In genomic region chr2:235105821-235106359, GRCh38 we compare ENCODE assay signal across 22 cellular contexts.
DNase-seq lines count a peak whose midpoint lies in the region; ATAC-seq lines count a peak whose summit lies in the region.
"Had no signal": no experiment of that assay in that cellular context is flagged by ENCODE, and none has a peak within 500 bp of the region (broad histone marks: within the 10 kb centered on the region; RNA-seq: fewer than 3 reads in every experiment).

No MANE protein-coding gene starts in this region.

- ATAC-seq in sciatic nerve (peak; percentile 55), T-cell (replicated peaks in 1 of 4) (no peak), HG02870 (IDR thresholded peaks at IDR 0.05; ENCODE audit: unreplicated experiment) (no peak), HG02623 (IDR thresholded peaks at IDR 0.05; ENCODE audit: unreplicated experiment) (no peak)
- ATAC-seq: activated CD4-positive, CD25-positive, alpha-beta regulatory T cell treated with anti-CD3 and anti-CD28 coated beads, Interleukin-2, amount 50 U/mL, for 24 hours; activated CD8-positive, alpha-beta T cell treated with anti-CD3 and anti-CD28 coated beads, Interleukin-2, amount 10 ng/mL, durations not matched to agents 7 days and 5 days; stimulated activated naive B cell treated with anti-CD40 and anti-IgM and Interleukin-4, amounts not matched to agents 10 μg/mL and 1 μg/mL and 100 μg/mL, for 72 hours had no signal

- no peaks in the 10 kb centered on the region for H3K36me3 Mint-ChIP-seq in T-cell
- H3K36me3 Mint-ChIP-seq: CD14-positive monocyte; stimulated activated naive B cell treated with anti-CD40 and anti-IgM and Interleukin-4, amounts not matched to agents 10 μg/mL and 1 μg/mL and 100 μg/mL, for 72 hours had no signal

- H3K27me3 Mint-ChIP-seq in T-cell = peaks cover 17 to 21% of the 10 kb centered on the region in 2 donors

- peak; percentile 5 for DNase-seq in HT1080 (ENCODE audit: low read depth)
- peak; percentile 48 for DNase-seq in amniotic epithelial cell (ENCODE audit: low read depth)
- DNase-seq in glomerular visceral epithelial cell (ENCODE audit: extremely low spot score) = peak; percentile 17
- DNase-seq in sciatic nerve (ENCODE audit: low spot score) = no peak
- DNase-seq in T-cell = no peak
- DNase-seq: activated CD8-positive, alpha-beta T cell treated with anti-CD3 and anti-CD28 coated beads, Interleukin-2, amount 10 ng/mL, durations not matched to agents 7 days and 5 days; activated gamma-delta T cell; activated T-cell treated with anti-CD3 and anti-CD28 coated beads, Interleukin-2, amount 50 U/mL, for 1 hour; H7; kidney glomerular epithelial cell; NCI-H1105; NCI-H2029 treated with DMSO at 0.1 percent for 48 hours; NCI-H226; OCI-M1; SHP77; spleen; stimulated activated CD4-positive, alpha-beta T cell treated with anti-CD3 and anti-CD28 coated beads, Interleukin-4, amount 100 ng/mL, for 1 hour; stimulated activated naive B cell treated with anti-CD40 and anti-IgM and Interleukin-4, amounts not matched to agents 10 μg/mL and 1 μg/mL and 100 μg/mL, for 72 hours had no signal

- no peak overlapping the region for H3K4me3 Mint-ChIP-seq in T-cell
- H3K4me3 Mint-ChIP-seq: activated CD8-positive, alpha-beta T cell treated with anti-CD3 and anti-CD28 coated beads, Interleukin-2, amount 10 ng/mL, durations not matched to agents 7 days and 5 days; CD14-positive monocyte; stimulated activated naive B cell treated with anti-CD40 and anti-IgM and Interleukin-4, amounts not matched to agents 10 μg/mL and 1 μg/mL and 100 μg/mL, for 72 hours had no signal

- H3K9me3 Mint-ChIP-seq in T-cell = no peaks in the 10 kb centered on the region
- H3K9me3 Mint-ChIP-seq: CD14-positive monocyte; stimulated activated naive B cell treated with anti-CD40 and anti-IgM and Interleukin-4, amounts not matched to agents 10 μg/mL and 1 μg/mL and 100 μg/mL, for 72 hours had no signal

- intact Hi-C loops in sciatic nerve (cut with DNase I) = no loop called here

- H3K4me1 Mint-ChIP-seq in T-cell = no peaks in the 10 kb centered on the region
- H3K4me1 Mint-ChIP-seq: CD14-positive monocyte had no signal

- CTCF ChIA-PET in T-cell (lab: Charles Lee) = no interaction called here

- H3K27ac Mint-ChIP-seq in T-cell = no peak overlapping the region
- H3K27ac Mint-ChIP-seq: activated CD8-positive, alpha-beta T cell treated with anti-CD3 and anti-CD28 coated beads, Interleukin-2, amount 10 ng/mL, durations not matched to agents 7 days and 5 days; CD14-positive monocyte; stimulated activated naive B cell treated with anti-CD40 and anti-IgM and Interleukin-4, amounts not matched to agents 10 μg/mL and 1 μg/mL and 100 μg/mL, for 72 hours had no signal

- POLR2A ChIA-PET in T-cell (lab: Charles Lee) = no interaction called here

Comparison
In these comparisons a context has a peak if more than half of its experiments do, and no peak if none do; other contexts are left out.
1. DNase-seq: peak in HT1080 (single experiment), amniotic epithelial cell (single experiment) and glomerular visceral epithelial cell (single experiment); none in sciatic nerve (single experiment) and T-cell (0 of 34).